22 cellular contexts compared by ENCODE assay signal in genomic region chr11:85165819-85166218, GRCh38.
"Had no signal": no experiment of that assay in that cellular context is flagged by ENCODE, and none has a peak within 500 bp of the region (broad histone marks: within the 10 kb centered on the region; RNA-seq: fewer than 3 reads in every experiment).

No MANE protein-coding gene starts in this region.

- H3K4me3 ChIP-seq: cardiac muscle cell, esophagus squamous epithelium, heart right ventricle, mucosa of descending colon, prostate gland, transverse colon, vagina had no signal

- H3K27ac ChIP-seq: cardiac muscle cell, esophagus squamous epithelium, heart right ventricle, prostate gland, transverse colon, vagina had no signal

- H3K27me3 ChIP-seq: cardiac muscle cell, esophagus squamous epithelium, heart right ventricle, transverse colon, vagina had no signal

- DNase-seq: activated CD4-positive, alpha-beta T cell treated with anti-CD3 and anti-CD28 coated beads for 4 hours; activated CD8-positive, alpha-beta T cell treated with anti-CD3 and anti-CD28 coated beads for 36 hours; activated naive CD4-positive, alpha-beta T cell; activated naive CD8-positive, alpha-beta T cell treated with anti-CD3 and anti-CD28 coated beads for 36 hours; activated T-cell treated with anti-CD3 and anti-CD28 coated beads, Interleukin-2, amount 50 U/mL, for 1 hour; amygdala; dermis blood vessel endothelial cell; effector memory CD4-positive, alpha-beta T cell; esophagus squamous epithelium; heart right ventricle; left ventricle myocardium superior; mucosa of descending colon; naive B cell; right cardiac atrium; stimulated activated CD4-positive, alpha-beta T cell treated with anti-CD3 and anti-CD28 coated beads, Interleukin-2, amount 100 ng/mL, for 24 hours; stimulated activated naive CD8-positive, alpha-beta T cell treated with anti-CD3 and anti-CD28 coated beads, Interleukin-15, Interleukin-2, amounts not matched to agents 100 U/mL and 50 U/mL, for 24 hours; transverse colon had no signal

- H3K9me3 ChIP-seq: esophagus squamous epithelium, heart right ventricle, mucosa of descending colon, prostate gland, transverse colon, vagina had no signal

- H3K4me1 ChIP-seq: esophagus squamous epithelium, prostate gland, transverse colon, vagina had no signal

- ATAC-seq: activated CD8-positive, alpha-beta T cell treated with anti-CD3 and anti-CD28 coated beads for 36 hours; activated T-helper 17 cell treated with anti-CD3 and anti-CD28 coated beads, Interleukin-2, amount 50 U/mL, for 72 hours; heart right ventricle; left ventricle myocardium superior; mucosa of descending colon; right cardiac atrium; stimulated activated naive CD8-positive, alpha-beta T cell treated with anti-CD3 and anti-CD28 coated beads, Interleukin-15, Interleukin-2, amounts not matched to agents 100 U/mL and 50 U/mL, for 24 hours; WTC11 had no signal

- H3K36me3 ChIP-seq: cardiac muscle cell, esophagus squamous epithelium, heart right ventricle, prostate gland, transverse colon, vagina had no signal
